20 cellular contexts compared by ENCODE assay signal in genomic region chr3:178238179-178238578, GRCh38.
"Had no signal": no experiment of that assay in that cellular context is flagged by ENCODE, and none has a peak within 500 bp of the region (broad histone marks: within the 10 kb centered on the region; RNA-seq: fewer than 3 reads in every experiment).

No MANE protein-coding gene starts in this region.

- H3K27me3 ChIP-seq: esophagus muscularis mucosa, ovary, suprapubic skin, transverse colon, uterus had no signal

- H3K36me3 Mint-ChIP-seq: activated naive CD4-positive, alpha-beta T cell treated with anti-CD3 and anti-CD28 coated beads, Interleukin-2, amount 50 U/mL, for 24 hours; memory B cell had no signal

- H3K36me3 ChIP-seq: esophagus muscularis mucosa, ovary, suprapubic skin, transverse colon, uterus had no signal

- H3K4me3 Mint-ChIP-seq: activated CD4-positive, alpha-beta T cell treated with anti-CD3 and anti-CD28 coated beads, Interleukin-2, amount 10 ng/mL, durations not matched to agents 7 days and 5 days; activated naive CD4-positive, alpha-beta T cell treated with anti-CD3 and anti-CD28 coated beads, Interleukin-2, amount 50 U/mL, for 24 hours; activated T-cell treated with anti-CD3 and anti-CD28 coated beads, Interleukin-2, amount 50 U/mL, for 72 hours; memory B cell; neural crest cell; stimulated activated naive CD8-positive, alpha-beta T cell treated with anti-CD3 and anti-CD28 coated beads, Interleukin-15, amount 100 ng/mL, for 72 hours had no signal

- H3K27me3 Mint-ChIP-seq: activated CD4-positive, alpha-beta T cell treated with anti-CD3 and anti-CD28 coated beads, Interleukin-2, amount 10 ng/mL, durations not matched to agents 7 days and 5 days; stimulated activated naive CD8-positive, alpha-beta T cell treated with anti-CD3 and anti-CD28 coated beads, Interleukin-15, amount 100 ng/mL, for 72 hours had no signal

- H3K4me2 ChIP-seq: smooth muscle cell had no signal

- H3K27ac Mint-ChIP-seq: activated CD4-positive, alpha-beta T cell treated with anti-CD3 and anti-CD28 coated beads, Interleukin-2, amount 10 ng/mL, durations not matched to agents 7 days and 5 days; activated naive CD4-positive, alpha-beta T cell treated with anti-CD3 and anti-CD28 coated beads, Interleukin-2, amount 50 U/mL, for 24 hours; activated T-cell treated with anti-CD3 and anti-CD28 coated beads, Interleukin-2, amount 50 U/mL, for 72 hours; memory B cell; stimulated activated naive CD8-positive, alpha-beta T cell treated with anti-CD3 and anti-CD28 coated beads, Interleukin-15, amount 100 ng/mL, for 72 hours had no signal

- H3K27ac ChIP-seq: esophagus muscularis mucosa, ovary, suprapubic skin, transverse colon, uterus had no signal

- H3K9me3 ChIP-seq: esophagus muscularis mucosa, ovary, transverse colon, uterus had no signal

- H3K4me1 Mint-ChIP-seq: activated CD4-positive, alpha-beta T cell treated with anti-CD3 and anti-CD28 coated beads, Interleukin-2, amount 10 ng/mL, durations not matched to agents 7 days and 5 days; activated naive CD4-positive, alpha-beta T cell treated with anti-CD3 and anti-CD28 coated beads, Interleukin-2, amount 50 U/mL, for 24 hours; memory B cell; neural crest cell; stimulated activated naive CD8-positive, alpha-beta T cell treated with anti-CD3 and anti-CD28 coated beads, Interleukin-15, amount 100 ng/mL, for 72 hours had no signal

- H3K4me1 ChIP-seq: esophagus muscularis mucosa, transverse colon, uterus had no signal

- H3K4me3 ChIP-seq: esophagus muscularis mucosa, ovary, smooth muscle cell, suprapubic skin, transverse colon, uterus had no signal

- DNase-seq: activated CD4-positive, alpha-beta T cell treated with anti-CD3 and anti-CD28 coated beads, Interleukin-2, amount 10 ng/mL, durations not matched to agents 7 days and 5 days; activated CD8-positive, alpha-beta memory T cell treated with anti-CD3 and anti-CD28 coated beads, Interleukin-2, amount 50 U/mL, for 4 hours; activated effector memory CD4-positive, alpha-beta T cell treated with anti-CD3 and anti-CD28 coated beads, Interleukin-2, amount 50 U/mL, for 16 hours; activated T-cell treated with anti-CD3 and anti-CD28 coated beads, Interleukin-2, amount 50 U/mL, for 72 hours; cerebellar nuclear complex; cortex of kidney; effector CD4-positive, alpha-beta T cell; left ventricle myocardium superior; ovary; stimulated activated CD4-positive, alpha-beta T cell treated with anti-CD3 and anti-CD28 coated beads, Interleukin-4, amount 100 ng/mL, for 1 hour; stimulated activated naive CD8-positive, alpha-beta T cell treated with anti-CD3 and anti-CD28 coated beads, Interleukin-15, amount 100 ng/mL, for 72 hours; T1000; transverse colon; uterus had no signal
